Comparison of ENCODE assay signal across 8 cellular contexts in genomic region chr10:119207367-119207668, GRCh38. TPM values are rescaled to one million over a fixed set of nuclear protein-coding genes. Genes with fewer than 3 reads are reported as not detected.
DNase-seq lines count a peak whose midpoint lies in the region; ATAC-seq, FAIRE-seq and TF ChIP-seq lines count a peak whose summit lies in the region.

TSS of gene GRK5 (plus strand) at chr10:119207571. CDS start at chr10:119207918, 347 bp downstream.

- peak; percentile 69 for TF ChIP-seq POLR2A in A549 (IDR thresholded peaks at IDR 0.05; ENCODE audit: low read length)
- TF ChIP-seq POLR2A in breast epithelium (IDR thresholded peaks at IDR 0.05): no peak

- ATAC-seq in A549: peak; percentile 86 to 91
- peak; percentile 77 for ATAC-seq in GM18868 (IDR thresholded peaks at IDR 0.05; ENCODE audit: unreplicated experiment)
- peak; percentile 64 for ATAC-seq in HG03103 (IDR thresholded peaks at IDR 0.05; ENCODE audit: low read depth, unreplicated experiment)

- H3K4me3 ChIP-seq in A549: peak within 1 kb of the TSS; percentile 66
- peak within 1 kb of the TSS; percentile 54 for H3K4me3 ChIP-seq in WERI-Rb-1 (ENCODE audit: low read depth, low read length)
- peak within 1 kb of the TSS; percentile 78 to 98 (median 91) for H3K4me3 ChIP-seq in breast epithelium
- peak within 1 kb of the TSS; percentile 70 for H3K4me3 ChIP-seq in iPS-18c (ENCODE audit: insufficient read depth, low read depth, low read length)
- peak within 1 kb of the TSS; percentile 57 to 95 (median 74) for H3K4me3 ChIP-seq in skin epidermis

- H3K36me3 ChIP-seq in WERI-Rb-1 (no peaks in the 10 kb centered on the region; the same call in 1 of the 2 replicates), breast epithelium (no peaks in the 10 kb centered on the region)

- POLR2A ChIA-PET in A549 (lab: Yijun Ruan, JAX): interaction anchor here (0.6 to 2.1 kb wide), 14 partner anchors 37 to 390 kb away, joined by 3 to 12 read pairs (median 6); partner anchors contain the start of genes RGS10 and TIAL1

- no peaks in the 10 kb centered on the region for H3K27me3 ChIP-seq in WERI-Rb-1 (ENCODE audit: insufficient read depth, low read depth, severe bottlenecking)
- no peaks in the 10 kb centered on the region for H3K27me3 ChIP-seq in breast epithelium

- TF ChIP-seq EP300 in A549 (IDR thresholded peaks at IDR 0.05): no peak

- no peak for TF ChIP-seq RAD21 in A549 (conservative IDR thresholded peaks at IDR 0.05 in 1 of 2, IDR thresholded peaks at IDR 0.05 in 1 of 2)

- peaks cover 33% of the 10 kb centered on the region for H3K4me1 ChIP-seq in A549
- H3K4me1 ChIP-seq in breast epithelium: peaks cover 3 to 11% of the 10 kb centered on the region in 2 donors

- TF ChIP-seq CTCF in A549 (IDR thresholded peaks at IDR 0.05): no peak
- TF ChIP-seq CTCF in WERI-Rb-1 (IDR thresholded peaks at IDR 0.05; ENCODE audit: low read depth, low read length): no peak
- TF ChIP-seq CTCF in breast epithelium (IDR thresholded peaks at IDR 0.05): no peak

- H3K27ac ChIP-seq in A549: peak within 1 kb of the TSS; percentile 98 to 99
- peak within 1 kb of the TSS; percentile 99 for H3K27ac ChIP-seq in WERI-Rb-1
- peak within 1 kb of the TSS; percentile 96 to 99 for H3K27ac ChIP-seq in breast epithelium
- peak within 1 kb of the TSS; percentile 88 to 99 (median 97) for H3K27ac ChIP-seq in skin epidermis

- no CpG with 5 or more reads among the region's 34 CpGs for WGBS in A549 (ENCODE audit: missing lambda C conversion rate)

- peak within 1 kb of the TSS; percentile 95 for H3K4me2 ChIP-seq in A549

- CTCF ChIA-PET in A549 (lab: Yijun Ruan, JAX): interaction anchor here (0.5 to 16.9 kb wide), 65 partner anchors 8 to 336 kb away, joined by 3 to 283 read pairs (median 8); partner anchors contain the start of gene RGS10

- H3K9me3 ChIP-seq in A549 (no peaks in the 10 kb centered on the region), WERI-Rb-1 (ENCODE audit: severe bottlenecking) (no peaks in the 10 kb centered on the region), breast epithelium (no peaks in the 10 kb centered on the region), iPS-18c (ENCODE audit: control insufficient read depth, insufficient read depth, low read length) (no peaks in the 10 kb centered on the region)

- FAIRE-seq in A549 (lab: Jason Lieb, UNC): no peak

- peak; percentile 96 for DNase-seq in A549 (ENCODE audit: low read depth in 1 of 2, low spot score in 1 of 2)
- DNase-seq in NCI-H2196 treated with DMSO at 0.1 percent for 48 hours (lab: John Stamatoyannopoulos, UW; ENCODE audit: unreplicated experiment): peak; percentile 49
- peak; percentile 96 for DNase-seq in WERI-Rb-1
- peak; percentile 86 to 93 for DNase-seq in breast epithelium (ENCODE audit: low spot score in 2 of 2)

- intact Hi-C loops in breast epithelium (cut with DNase I; ENCODE audit: low total_unique reads): loop anchor here (10.0 kb wide), 2 partner anchors 97 to 237 kb away; no protein-coding TSS in a partner anchor

TF ChIP-seq in A549, 52 proteins besides CTCF, POLR2A, EP300 and RAD21:
- TF ChIP-seq RFX5 (IDR thresholded peaks at IDR 0.05) (no peak), MAX (IDR thresholded peaks at IDR 0.05) (peak; percentile 58), MAFK (IDR thresholded peaks at IDR 0.05; ENCODE audit: partially characterized antibody) (no peak), RCOR1 (IDR thresholded peaks at IDR 0.05; ENCODE audit: low read depth, low read length) (no peak), PHF8 (IDR thresholded peaks at IDR 0.05; ENCODE audit: borderline replicate concordance, low read depth) (0 out of 2 replicates have a peak, but pooled peaks have one; percentile 8), EHMT2 (IDR thresholded peaks at IDR 0.05; ENCODE audit: low read depth) (no peak), JUN (IDR thresholded peaks at IDR 0.05) (0 out of 5 replicates have a peak, but pooled peaks of 1 of the 2 experiments have one; percentile 45), FOSB (CRISPR knock-in tag; IDR thresholded peaks at IDR 0.05) (no peak), MYC (IDR thresholded peaks at IDR 0.05; ENCODE audit: borderline replicate concordance, low read length) (peak; percentile 46; the same call in 1 of the 2 replicates), KDM1A (IDR thresholded peaks at IDR 0.05; ENCODE audit: low read depth) (no peak)
- TF ChIP-seq, protein P1, sequence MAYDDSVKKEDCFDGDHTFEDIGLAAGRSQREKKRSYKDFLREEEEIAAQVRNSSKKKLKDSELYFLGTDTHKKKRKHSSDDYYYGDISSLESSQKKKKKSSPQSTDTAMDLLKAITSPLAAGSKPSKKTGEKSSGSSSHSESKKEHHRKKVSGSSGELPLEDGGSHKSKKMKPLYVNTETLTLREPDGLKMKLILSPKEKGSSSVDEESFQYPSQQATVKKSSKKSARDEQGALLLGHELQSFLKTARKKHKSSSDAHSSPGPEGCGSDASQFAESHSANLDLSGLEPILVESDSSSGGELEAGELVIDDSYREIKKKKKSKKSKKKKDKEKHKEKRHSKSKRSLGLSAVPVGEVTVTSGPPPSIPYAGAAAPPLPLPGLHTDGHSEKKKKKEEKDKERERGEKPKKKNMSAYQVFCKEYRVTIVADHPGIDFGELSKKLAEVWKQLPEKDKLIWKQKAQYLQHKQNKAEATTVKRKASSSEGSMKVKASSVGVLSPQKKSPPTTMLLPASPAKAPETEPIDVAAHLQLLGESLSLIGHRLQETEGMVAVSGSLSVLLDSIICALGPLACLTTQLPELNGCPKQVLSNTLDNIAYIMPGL (CRISPR knock-in tag; IDR thresholded peaks at IDR 0.05; ENCODE audit: borderline replicate concordance): no peak
TF ChIP-seq in A549: peak in this region for 4.

RNA-seq across cellular contexts. Expression of gene GRK5, which starts in this region (rescaled TPM):
- polyA plus RNA-seq in A549 (2011; rRNA removed): 5.0 and 5.4 TPM in 2 replicates
- polyA plus RNA-seq in A549 (2012; cell fraction: cytosol; rRNA removed): 5.7 and 6.3 TPM in 2 replicates
- 4.3 and 6.0 TPM in 2 replicates for polyA plus RNA-seq in A549 (2012; cell fraction: nucleus; rRNA removed)
- 7.7 to 7.9 TPM (median 7.8 TPM) in 3 replicates for polyA plus RNA-seq in A549 (2017; fragmentation: RNase III; extraction: RNeasy Plus Mini Kit Qiagen cat#74134 plus additional on column Dnase treatment)
- polyA minus RNA-seq in A549 (2011; rRNA and poly(A)+ RNA removed): 3.8 and 5.5 TPM in 2 replicates
- 10 to 100 TPM; 14.9 to 20.6 (median 15.2) TPM for total RNA-seq in breast epithelium

Comparison
In these comparisons a context has a peak if more than half of its experiments do, and no peak if none do; other contexts are left out.
1. Peak in every context shown above with its lines: DNase-seq, ATAC-seq, H3K4me3 ChIP-seq and H3K27ac ChIP-seq.